29 cellular contexts compared by ENCODE assay signal in genomic region chr17:37673386-37673785, GRCh38.
"Had no signal": no experiment of that assay in that cellular context is flagged by ENCODE, and none has a peak within 500 bp of the region (broad histone marks: within the 10 kb centered on the region; RNA-seq: fewer than 3 reads in every experiment).

No MANE protein-coding gene starts in this region.

- H3K36me3 Mint-ChIP-seq: stimulated activated memory B cell treated with anti-CD40 and anti-IgM and Interleukin-4, amounts not matched to agents 10 μg/mL and 1 μg/mL and 100 μg/mL, for 72 hours had no signal

- H3K4me1 Mint-ChIP-seq: nephron; stimulated activated memory B cell treated with anti-CD40 and anti-IgM and Interleukin-4, amounts not matched to agents 10 μg/mL and 1 μg/mL and 100 μg/mL, for 72 hours had no signal

- H3K27ac Mint-ChIP-seq: dendritic cell treated with granulocyte-macrophage colony-stimulating factor and Interleukin-4, amounts not matched to agents 40 ng/mL and 50 ng/mL, for 4 days; naive thymus-derived CD4-positive, alpha-beta T cell; nephron; stimulated activated memory B cell treated with anti-CD40 and anti-IgM and Interleukin-4, amounts not matched to agents 10 μg/mL and 1 μg/mL and 100 μg/mL, for 72 hours had no signal

- H3K4me3 ChIP-seq: colonic mucosa, heart right ventricle, left lung, ovary, psoas muscle, skin epidermis, spleen, thoracic aorta, tibial nerve, upper lobe of left lung had no signal

- DNase-seq: colonic mucosa; effector CD8-positive, alpha-beta T cell; foreskin melanocyte; glutamatergic neuron; heart right ventricle; hippocampal formation; left cardiac atrium; left lung; mesendoderm; midbrain; naive thymus-derived CD4-positive, alpha-beta T cell; nucleus accumbens; ovary; posterior cingulate gyrus; psoas muscle; right cardiac atrium; spleen; stimulated activated CD4-positive, alpha-beta T cell treated with anti-CD3 and anti-CD28 coated beads, Interleukin-4, amount 100 ng/mL, for 4 hours; stimulated activated naive CD8-positive, alpha-beta T cell treated with anti-CD3 and anti-CD28 coated beads, Interleukin-15, Interleukin-2, amounts not matched to agents 100 U/mL and 50 U/mL, for 24 hours; substantia nigra; upper lobe of left lung had no signal

- H3K4me3 Mint-ChIP-seq: dendritic cell treated with granulocyte-macrophage colony-stimulating factor and Interleukin-4, amounts not matched to agents 40 ng/mL and 50 ng/mL, for 4 days; endodermal cell; naive thymus-derived CD4-positive, alpha-beta T cell; nephron; stimulated activated memory B cell treated with anti-CD40 and anti-IgM and Interleukin-4, amounts not matched to agents 10 μg/mL and 1 μg/mL and 100 μg/mL, for 72 hours had no signal

- ATAC-seq: esophagus mucosa; heart right ventricle; left cardiac atrium; left lung; naive thymus-derived CD4-positive, alpha-beta T cell; psoas muscle; right cardiac atrium; stimulated activated memory B cell treated with anti-CD40 and anti-IgM and Interleukin-4, amounts not matched to agents 10 μg/mL and 1 μg/mL and 100 μg/mL, for 72 hours; stimulated activated naive CD8-positive, alpha-beta T cell treated with anti-CD3 and anti-CD28 coated beads, Interleukin-15, Interleukin-2, amounts not matched to agents 100 U/mL and 50 U/mL, for 24 hours had no signal
